In genomic region chr5:14305045-14305444, GRCh38 we compare ENCODE assay signal across 12 cellular contexts.
DNase-seq lines count a peak whose midpoint lies in the region; ATAC-seq and TF ChIP-seq lines count a peak whose summit lies in the region.
"Had no signal": no experiment of that assay in that cellular context is flagged by ENCODE, and none has a peak within 500 bp of the region (broad histone marks: within the 10 kb centered on the region; RNA-seq: fewer than 3 reads in every experiment).

No MANE protein-coding gene starts in this region.

- H3K9me3 Mint-ChIP-seq in nephron progenitor cell: no peaks in the 10 kb centered on the region
- H3K9me3 Mint-ChIP-seq in stimulated activated naive B cell treated with anti-CD40 and anti-IgM and Interleukin-4, amounts not matched to agents 10 μg/mL and 1 μg/mL and 100 μg/mL, for 72 hours: peaks cover 5 to 9% of the 10 kb centered on the region in 2 donors

- no peaks in the 10 kb centered on the region for H3K27me3 ChIP-seq in SJCRH30
- H3K27me3 ChIP-seq: stomach had no signal

- H3K4me3 Mint-ChIP-seq in nephron progenitor cell: no peak overlapping the region
- H3K4me3 Mint-ChIP-seq in stimulated activated naive B cell treated with anti-CD40 and anti-IgM and Interleukin-4, amounts not matched to agents 10 μg/mL and 1 μg/mL and 100 μg/mL, for 72 hours: no peak overlapping the region

- DNase-seq in ELR (ENCODE audit: low read depth): peak; percentile 89
- peak; percentile 54 for DNase-seq in NOMO-1 treated with dmso at 0.1 percent for 144 hours (lab: John Stamatoyannopoulos, UW; ENCODE audit: unreplicated experiment)
- peak; percentile 26 to 38 for DNase-seq in erythroblast (lab: John Stamatoyannopoulos, UW)
- no peak for DNase-seq in nephron progenitor cell
- no peak for DNase-seq in stimulated activated naive B cell treated with anti-CD40 and anti-IgM and Interleukin-4, amounts not matched to agents 10 μg/mL and 1 μg/mL and 100 μg/mL, for 72 hours
- no peak for DNase-seq in SJCRH30
- DNase-seq in NCI-H187 (lab: John Stamatoyannopoulos, UW): no peak
- DNase-seq: DMS53, NCI-H2029 treated with DMSO at 0.1 percent for 48 hours, stomach had no signal

- no peaks in the 10 kb centered on the region for H3K4me1 ChIP-seq in SJCRH30

- H3K36me3 ChIP-seq in SJCRH30: no peaks in the 10 kb centered on the region; the same call in 1 of the 2 replicates

- ATAC-seq in stimulated activated naive B cell treated with anti-CD40 and anti-IgM and Interleukin-4, amounts not matched to agents 10 μg/mL and 1 μg/mL and 100 μg/mL, for 72 hours (replicated peaks): no peak
- ATAC-seq in HG03045 (IDR thresholded peaks at IDR 0.05; ENCODE audit: unreplicated experiment): no peak

- H3K27ac Mint-ChIP-seq in nephron progenitor cell: peak overlapping the region; percentile 23
- no peak overlapping the region for H3K27ac Mint-ChIP-seq in stimulated activated naive B cell treated with anti-CD40 and anti-IgM and Interleukin-4, amounts not matched to agents 10 μg/mL and 1 μg/mL and 100 μg/mL, for 72 hours

- TF ChIP-seq CTCF in nephron progenitor cell (IDR thresholded peaks at IDR 0.05): no peak

- H3K4me3 ChIP-seq in SJCRH30: no peak overlapping the region
- H3K4me3 ChIP-seq: stomach had no signal

- no peaks in the 10 kb centered on the region for H3K4me1 Mint-ChIP-seq in nephron progenitor cell
- H3K4me1 Mint-ChIP-seq in stimulated activated naive B cell treated with anti-CD40 and anti-IgM and Interleukin-4, amounts not matched to agents 10 μg/mL and 1 μg/mL and 100 μg/mL, for 72 hours: peaks cover 15 to 17% of the 10 kb centered on the region in 2 donors

- TF ChIP-seq POLR2A in erythroblast (IDR thresholded peaks at IDR 0.05; ENCODE audit: low read length): no peak

- peaks cover 62% of the 10 kb centered on the region for H3K36me3 Mint-ChIP-seq in nephron progenitor cell (ENCODE audit: low read depth)
- peaks cover 47 to 64% of the 10 kb centered on the region in 2 donors for H3K36me3 Mint-ChIP-seq in stimulated activated naive B cell treated with anti-CD40 and anti-IgM and Interleukin-4, amounts not matched to agents 10 μg/mL and 1 μg/mL and 100 μg/mL, for 72 hours

- H3K9me3 ChIP-seq in SJCRH30 (replicated peaks): no peaks in the 10 kb centered on the region
- H3K9me3 ChIP-seq: stomach had no signal

- H3K27ac ChIP-seq in SJCRH30: no peak overlapping the region
- H3K27ac ChIP-seq: VCaP had no signal

- H3K27me3 Mint-ChIP-seq in nephron progenitor cell (ENCODE audit: low read depth, poor library complexity): no peaks in the 10 kb centered on the region
- no peaks in the 10 kb centered on the region for H3K27me3 Mint-ChIP-seq in stimulated activated naive B cell treated with anti-CD40 and anti-IgM and Interleukin-4, amounts not matched to agents 10 μg/mL and 1 μg/mL and 100 μg/mL, for 72 hours

Comparison
In these comparisons a context has a peak if more than half of its experiments do, and no peak if none do; other contexts are left out.
1. DNase-seq: peak in ELR (single experiment), NOMO-1 treated with dmso at 0.1 percent for 144 hours (single experiment) and erythroblast (2 of 2); none in nephron progenitor cell (single experiment), stimulated activated naive B cell treated with anti-CD40 and anti-IgM and Interleukin-4, amounts not matched to agents 10 μg/mL and 1 μg/mL and 100 μg/mL, for 72 hours (single experiment), SJCRH30 (0 of 2) and NCI-H187 (0 of 2).